In genomic region chr7:133372337-133372736, GRCh38 we compare ENCODE assay signal across 19 cellular contexts.
"Had no signal": no experiment of that assay in that cellular context is flagged by ENCODE, and none has a peak within 500 bp of the region (broad histone marks: within the 10 kb centered on the region; RNA-seq: fewer than 3 reads in every experiment).

No MANE protein-coding gene starts in this region.

- H3K27ac ChIP-seq: VCaP had no signal

- DNase-seq: activated CD4-positive, alpha-beta memory T cell treated with anti-CD3 and anti-CD28 coated beads, Interleukin-2, amount 10 ng/mL, durations not matched to agents 7 days and 5 days; activated CD4-positive, alpha-beta T cell treated with anti-CD3 and anti-CD28 coated beads, Interleukin-2, amount 50 U/mL, for 1 hour; activated CD4-positive, CD25-positive, alpha-beta regulatory T cell; activated gamma-delta T cell; activated naive CD4-positive, alpha-beta T cell treated with anti-CD3 and anti-CD28 coated beads for 36 hours; activated T-cell treated with anti-CD3 and anti-CD28 coated beads for 4 hours; activated T-cell treated with anti-CD3 and anti-CD28 coated beads, Interleukin-2, amount 50 U/mL, for 48 hours; amygdala; MM.1S; NCI-H1105; NCI-H1436; NCI-H1694 treated with DMSO at 0.1 percent for 48 hours; NCI-H2029 treated with DMSO at 0.1 percent for 48 hours; NCI-H524; SIG-M5; T-cell; T-helper 2 cell; T1000 had no signal
